In genomic region chr14:53949201-53949600, GRCh38 we compare ENCODE assay signal across 1 cellular context.
TF ChIP-seq lines count a peak whose summit lies in the region.

No MANE protein-coding gene starts in this region.

TF ChIP-seq in HepG2, 621 proteins besides CTCF, POLR2A, EP300 and RAD21 (continued from another document):
- TF ChIP-seq MTA1 (CRISPR knock-in tag; IDR thresholded peaks at IDR 0.05; ENCODE audit: borderline replicate concordance) (no peak), RORA (CRISPR knock-in tag; IDR thresholded peaks at IDR 0.05) (no peak), ZBTB21 (CRISPR knock-in tag; IDR thresholded peaks at IDR 0.05) (no peak), SP4 (CRISPR knock-in tag; IDR thresholded peaks at IDR 0.05) (no peak), CEBPG (CRISPR knock-in tag; IDR thresholded peaks at IDR 0.05) (no peak), ZNF280D (CRISPR knock-in tag; IDR thresholded peaks at IDR 0.05) (no peak), ZNF792 (CRISPR knock-in tag; IDR thresholded peaks at IDR 0.05) (no peak), ZNF567 (CRISPR knock-in tag; IDR thresholded peaks at IDR 0.05; ENCODE audit: borderline replicate concordance) (no peak), PAF1 (CRISPR knock-in tag; IDR thresholded peaks at IDR 0.05) (peak; percentile 89), LCORL (IDR thresholded peaks at IDR 0.05) (no peak), LCORL (CRISPR knock-in tag; IDR thresholded peaks at IDR 0.05) (no peak), CREB1 (IDR thresholded peaks at IDR 0.05) (no peak), CREB1 (CRISPR knock-in tag; IDR thresholded peaks at IDR 0.05) (no peak), ZNF10 (CRISPR knock-in tag; IDR thresholded peaks at IDR 0.05; ENCODE audit: borderline replicate concordance, low read depth) (no peak), FOXO1 (CRISPR knock-in tag; IDR thresholded peaks at IDR 0.05) (no peak), GLI4 (CRISPR knock-in tag; IDR thresholded peaks at IDR 0.05; ENCODE audit: borderline replicate concordance) (no peak), ZNF383 (CRISPR knock-in tag; IDR thresholded peaks at IDR 0.05; ENCODE audit: borderline replicate concordance) (no peak), ARNTL (CRISPR knock-in tag; IDR thresholded peaks at IDR 0.05) (no peak)
TF ChIP-seq in HepG2: peak in this region for 4.
